8 cellular contexts compared by ENCODE assay signal in genomic region chr1:85330711-85331290, GRCh38. TPM values are rescaled to one million over a fixed set of nuclear protein-coding genes. Genes with fewer than 3 reads are reported as not detected.
A peak's percentile ranks its signal among the peaks of the same experiment; 100 is the strongest.
DNase-seq lines count a peak whose midpoint lies in the region; ATAC-seq and TF ChIP-seq lines count a peak whose summit lies in the region.

No MANE protein-coding gene starts in this region.

- DNase-seq in epithelial cell of esophagus (ENCODE audit: low read depth): peak; percentile 16
- peak; percentile 95 for DNase-seq in renal cortical epithelial cell (ENCODE audit: low read depth)
- DNase-seq in medulla oblongata (ENCODE audit: extremely low spot score): no peak
- DNase-seq in DMS153 (lab: John Stamatoyannopoulos, UW): no peak
- DNase-seq in activated CD4-positive, CD25-positive, alpha-beta regulatory T cell treated with anti-CD3 and anti-CD28 coated beads, Interleukin-2, amount 50 U/mL, for 72 hours: no peak
- no peak for DNase-seq in NCI-H748 (lab: John Stamatoyannopoulos, UW; ENCODE audit: unreplicated experiment)

- no peaks in the 10 kb centered on the region; the same call in 1 of the 2 replicates for H3K9me3 ChIP-seq in HUES6 (ENCODE audit: control insufficient read depth, insufficient read depth, low read depth, low read length)

- no peak overlapping the region for H3K4me3 ChIP-seq in HUES6 (ENCODE audit: low read depth, low read length)
- no peak overlapping the region for H3K4me3 ChIP-seq in epithelial cell of esophagus (ENCODE audit: low read length)

- no peaks in the 10 kb centered on the region for H3K36me3 ChIP-seq in HUES6 (ENCODE audit: control insufficient read depth, insufficient read depth, low read length)

- peak; percentile 66 for ATAC-seq in GM18868 (IDR thresholded peaks at IDR 0.05; ENCODE audit: unreplicated experiment)

- no peak for TF ChIP-seq CTCF in epithelial cell of esophagus (IDR thresholded peaks at IDR 0.05; ENCODE audit: insufficient read depth, low read depth, low read length, missing control alignments)

- H3K9ac ChIP-seq in HUES6 (ENCODE audit: low read length): no peak overlapping the region

- no peaks in the 10 kb centered on the region for H3K27me3 ChIP-seq in HUES6 (ENCODE audit: control insufficient read depth, insufficient read depth, low read length)

- H3K27ac ChIP-seq in HUES6 (ENCODE audit: low read depth, low read length): peak overlapping the region; percentile 63; the same call in 1 of the 2 replicates

- H3K4me1 ChIP-seq in HUES6 (ENCODE audit: control insufficient read depth, insufficient read depth, low read length): peaks cover 34% of the 10 kb centered on the region

RNA-seq across cellular contexts. Expression of gene BCL10, which starts 54.4 kb away (rescaled TPM):
- 40.0 and 84.0 TPM in 2 replicates for total RNA-seq in renal cortical epithelial cell

Comparison
In these comparisons a context has a peak if more than half of its experiments do, and no peak if none do; other contexts are left out.
1. DNase-seq: peak in epithelial cell of esophagus (single experiment) and renal cortical epithelial cell (single experiment); none in medulla oblongata (single experiment), DMS153 (single experiment), activated CD4-positive, CD25-positive, alpha-beta regulatory T cell treated with anti-CD3 and anti-CD28 coated beads, Interleukin-2, amount 50 U/mL, for 72 hours (single experiment) and NCI-H748 (single experiment).